In genomic region chr10:4780782-4781181, GRCh38 we compare ENCODE assay signal across 14 cellular contexts. TPM values are rescaled to one million over a fixed set of nuclear protein-coding genes. Genes with fewer than 3 reads are reported as not detected.
DNase-seq lines count a peak whose midpoint lies in the region; ATAC-seq and TF ChIP-seq lines count a peak whose summit lies in the region.
"Had no signal": no experiment of that assay in that cellular context is flagged by ENCODE, and none has a peak within 500 bp of the region (broad histone marks: within the 10 kb centered on the region; RNA-seq: fewer than 3 reads in every experiment).

No MANE protein-coding gene starts in this region.

- intact Hi-C loops in PC-3 (cut with micrococcal nuclease): no loop called here
- intact Hi-C loops in dorsolateral prefrontal cortex (cut with DNase I): no loop called here

- peak; percentile 41 for DNase-seq in NCI-H82 (lab: John Stamatoyannopoulos, UW)
- DNase-seq in NCI-H82 treated with DMSO at 0.1 percent for 48 hours (lab: John Stamatoyannopoulos, UW; ENCODE audit: unreplicated experiment): no peak
- DNase-seq in PC-3: no peak
- DNase-seq in choroid plexus epithelial cell (ENCODE audit: low read depth): peak; percentile 53
- peak; percentile 67 for DNase-seq in retinal pigment epithelial cell (ENCODE audit: low read depth)
- no peak for DNase-seq in effector CD8-positive, alpha-beta T cell (lab: John Stamatoyannopoulos, UW)
- no peak for DNase-seq in NCI-H2029 (lab: John Stamatoyannopoulos, UW)
- no peak for DNase-seq in dorsolateral prefrontal cortex
- DNase-seq: activated T-cell treated with anti-CD3 and anti-CD28 coated beads for 4 hours, colonic mucosa, GOT3, midbrain, occipital lobe had no signal

- H2AFZ ChIP-seq in PC-3 (ENCODE audit: low read length): no peak overlapping the region

- no TSS peak for BruUV-seq in PC-3 (replicated peaks; lab: Mats Ljungman, UMichigan)

- H3K27ac ChIP-seq in PC-3 (ENCODE audit: low read length) (peak overlapping the region; percentile 13; the same call in 1 of the 2 replicates), dorsolateral prefrontal cortex (no peak overlapping the region)
- H3K27ac ChIP-seq: colonic mucosa had no signal

- no peaks in the 10 kb centered on the region for H3K36me3 ChIP-seq in PC-3 (ENCODE audit: low read depth, low read length)
- H3K36me3 ChIP-seq: colonic mucosa had no signal

- H3K4me1 ChIP-seq in PC-3 (ENCODE audit: insufficient read depth, low read length): peaks cover 6% of the 10 kb centered on the region
- H3K4me1 ChIP-seq: colonic mucosa had no signal

- POLR2A ChIA-PET in PC-3 (lab: Charles Lee; ENCODE audit: unreplicated experiment): interaction anchor here (0.6 to 1.0 kb wide), 4 partner anchors 89 to 1312 kb away, joined by 3 to 4 read pairs (median 4); no protein-coding TSS in a partner anchor

- H3K4me3 ChIP-seq in PC-3 (ENCODE audit: low read length): no peak overlapping the region
- no peak overlapping the region for H3K4me3 ChIP-seq in choroid plexus epithelial cell (ENCODE audit: low read depth, low read length)
- no peak overlapping the region for H3K4me3 ChIP-seq in retinal pigment epithelial cell (ENCODE audit: low read length)
- H3K4me3 ChIP-seq in dorsolateral prefrontal cortex: no peak overlapping the region
- H3K4me3 ChIP-seq: colonic mucosa had no signal

- no peaks in the 10 kb centered on the region for H3F3A ChIP-seq in PC-3 (ENCODE audit: low read length, unreplicated experiment)

- peak; percentile 57 for ATAC-seq in PC-3
- ATAC-seq: activated CD4-positive, CD25-positive, alpha-beta regulatory T cell treated with anti-CD3 and anti-CD28 coated beads, Interleukin-2, amount 50 U/mL, for 24 hours had no signal

- no peaks in the 10 kb centered on the region for H4K20me1 ChIP-seq in PC-3 (ENCODE audit: low read length)

- H3K79me2 ChIP-seq in PC-3 (ENCODE audit: low read length): no peaks in the 10 kb centered on the region

- no peaks in the 10 kb centered on the region for H3K9me3 ChIP-seq in PC-3 (ENCODE audit: low read length)
- H3K9me3 ChIP-seq: colonic mucosa had no signal

- no peak overlapping the region for H3K4me2 ChIP-seq in PC-3 (ENCODE audit: low read length)

- no peak overlapping the region for H3K9ac ChIP-seq in PC-3 (ENCODE audit: low read length)

- no peaks in the 10 kb centered on the region for H3K27me3 ChIP-seq in PC-3 (ENCODE audit: low read length)
- H3K27me3 ChIP-seq in dorsolateral prefrontal cortex: peaks cover 0 to 8% (median 0%) of the 10 kb centered on the region in 45 donors
- H3K27me3 ChIP-seq: colonic mucosa had no signal

- TF ChIP-seq CTCF in PC-3 (conservative IDR thresholded peaks at IDR 0.05; ENCODE audit: low read depth, low read length) (no peak), choroid plexus epithelial cell (conservative IDR thresholded peaks at IDR 0.05; ENCODE audit: low read depth, low read length) (no peak), retinal pigment epithelial cell (conservative IDR thresholded peaks at IDR 0.05; ENCODE audit: low read depth, low read length) (no peak), dorsolateral prefrontal cortex (IDR thresholded peaks at IDR 0.05 in 54 of 56, conservative IDR thresholded peaks at IDR 0.05 in 2 of 56; ENCODE audit: low read depth in 1 of 56, partially characterized antibody in 56 of 56) (no peak)

- no peaks in the 10 kb centered on the region for H3K9me2 ChIP-seq in PC-3 (replicated peaks; ENCODE audit: low read length)

- CTCF ChIA-PET in PC-3 (lab: Charles Lee): interaction anchor here (1.5 kb wide), 1 partner anchor 34 kb away, joined by 3 read pairs; no protein-coding TSS in a partner anchor

RNA-seq across cellular contexts. Expression of gene AKR1E2, which starts 45.2 kb away (rescaled TPM):
- total RNA-seq in PC-3 (2014; rRNA removed) (0.36 TPM in 1 of 2 replicates, not detected in the other), dorsolateral prefrontal cortex (10 to 100 TPM in 116 of 120 experiments, 1 to 10 TPM in 4; 8.8 to 35.6 (median 19.3) TPM)

Comparison
In these comparisons a context has a peak if more than half of its experiments do, and no peak if none do; other contexts are left out.
1. DNase-seq: peak in NCI-H82 (single experiment), choroid plexus epithelial cell (single experiment) and retinal pigment epithelial cell (single experiment); none in NCI-H82 treated with DMSO at 0.1 percent for 48 hours (single experiment), PC-3 (single experiment), effector CD8-positive, alpha-beta T cell (single experiment), NCI-H2029 (single experiment) and dorsolateral prefrontal cortex (0 of 10).